In genomic region chr9:105127863-105128220, GRCh38 we compare ENCODE assay signal across 7 cellular contexts.
DNase-seq lines count a peak whose midpoint lies in the region; ATAC-seq and TF ChIP-seq lines count a peak whose summit lies in the region.

No MANE protein-coding gene starts in this region.

- peak; percentile 58 for DNase-seq in OCI-M1 (lab: John Stamatoyannopoulos, UW)
- DNase-seq in amniotic epithelial cell (ENCODE audit: low read depth), result peak; percentile 87
- DNase-seq in stimulated activated CD4-positive, alpha-beta T cell treated with anti-CD3 and anti-CD28 coated beads, Interleukin-1b, Interleukin-23, amount 100 ng/mL, for 48 hours, result peak; percentile 44
- no peak for DNase-seq in DMS114 treated with DMSO at 0.1 percent for 48 hours (lab: John Stamatoyannopoulos, UW; ENCODE audit: unreplicated experiment)
- no peak for DNase-seq in dorsolateral prefrontal cortex

- H3K4me3 ChIP-seq in dorsolateral prefrontal cortex, result no peak overlapping the region

- H3K27ac ChIP-seq in dorsolateral prefrontal cortex, result no peak overlapping the region

- intact Hi-C loops in dorsolateral prefrontal cortex (cut with DNase I), result no loop called here

- TF ChIP-seq CTCF in dorsolateral prefrontal cortex (IDR thresholded peaks at IDR 0.05 in 54 of 56, conservative IDR thresholded peaks at IDR 0.05 in 2 of 56; ENCODE audit: low read depth in 1 of 56, partially characterized antibody in 56 of 56), result no peak

- peak; percentile 97 for ATAC-seq in GM19025 (IDR thresholded peaks at IDR 0.05; ENCODE audit: low read depth, unreplicated experiment)
- ATAC-seq in HG02938 (IDR thresholded peaks at IDR 0.05; ENCODE audit: unreplicated experiment), result peak; percentile 98

- no peaks in the 10 kb centered on the region for H3K27me3 ChIP-seq in dorsolateral prefrontal cortex

Comparison
In these comparisons a context has a peak if more than half of its experiments do, and no peak if none do; other contexts are left out.
1. DNase-seq: peak in OCI-M1 (single experiment), amniotic epithelial cell (single experiment) and stimulated activated CD4-positive, alpha-beta T cell treated with anti-CD3 and anti-CD28 coated beads, Interleukin-1b, Interleukin-23, amount 100 ng/mL, for 48 hours (single experiment); none in DMS114 treated with DMSO at 0.1 percent for 48 hours (single experiment) and dorsolateral prefrontal cortex (0 of 10).